8 cellular contexts compared by ENCODE assay signal in genomic region chr7:134724606-134725005, GRCh38. TPM values are rescaled to one million over a fixed set of nuclear protein-coding genes. Genes with fewer than 3 reads are reported as not detected.
DNase-seq lines count a peak whose midpoint lies in the region; ATAC-seq and TF ChIP-seq lines count a peak whose summit lies in the region.

No MANE protein-coding gene starts in this region.

- H3K4ac ChIP-seq in mesendoderm (ENCODE audit: low read depth, low read length): no peak overlapping the region

- no peak overlapping the region for H2BK15ac ChIP-seq in mesendoderm (replicated peaks; ENCODE audit: low read depth)

- no peak overlapping the region for H2BK5ac ChIP-seq in mesendoderm (ENCODE audit: low read length)

- H3K4me2 ChIP-seq in mesendoderm (ENCODE audit: low read length): no peak overlapping the region

- H3K79me2 ChIP-seq in mesendoderm (ENCODE audit: control insufficient read depth, insufficient read depth, low read length): no peaks in the 10 kb centered on the region

- no peak overlapping the region for H2BK120ac ChIP-seq in mesendoderm (ENCODE audit: low read depth, low read length)

- peak; percentile 65 for TF ChIP-seq CTCF in astrocyte of the cerebellum (IDR thresholded peaks at IDR 0.05; ENCODE audit: low read depth, low read length, missing control alignments)

- no peak overlapping the region for H3K4me3 ChIP-seq in astrocyte of the cerebellum (ENCODE audit: low read depth, low read length)
- H3K4me3 ChIP-seq in mesendoderm (ENCODE audit: low read length): no peak overlapping the region

- H3K56ac ChIP-seq in mesendoderm (ENCODE audit: low read length): no peak overlapping the region

- H4K5ac ChIP-seq in mesendoderm (ENCODE audit: low read length): no peak overlapping the region

- H3K36me3 ChIP-seq in mesendoderm (ENCODE audit: control insufficient read depth, insufficient read depth, low read length): no peaks in the 10 kb centered on the region

- no peak overlapping the region for H3K9ac ChIP-seq in mesendoderm (ENCODE audit: low read length)

- H3K4me1 ChIP-seq in mesendoderm (ENCODE audit: control insufficient read depth, low read depth, low read length): no peaks in the 10 kb centered on the region

- no peaks in the 10 kb centered on the region for H3K79me1 ChIP-seq in mesendoderm (ENCODE audit: low read length)

- no peak overlapping the region for H3K27ac ChIP-seq in mesendoderm (ENCODE audit: low read depth, low read length)

- H3K27me3 ChIP-seq in mesendoderm (ENCODE audit: insufficient read depth, low read length, poor library complexity): no peaks in the 10 kb centered on the region

- no peak overlapping the region for H4K8ac ChIP-seq in mesendoderm (ENCODE audit: low read depth, low read length)

- H3K18ac ChIP-seq in mesendoderm (ENCODE audit: low read length): no peak overlapping the region

- peak; percentile 68 for DNase-seq in EL
- DNase-seq in HT-29 (ENCODE audit: low spot score): peak; percentile 55
- DNase-seq in astrocyte of the cerebellum (ENCODE audit: low read depth): no peak
- DNase-seq in mesendoderm: peak; percentile 85
- DNase-seq in NCI-H2081 (lab: John Stamatoyannopoulos, UW): no peak
- no peak for DNase-seq in NCI-H1048 (lab: John Stamatoyannopoulos, UW)

- no peak overlapping the region for H3K23ac ChIP-seq in mesendoderm (ENCODE audit: low read length)

- ATAC-seq in GM21390 (IDR thresholded peaks at IDR 0.05; ENCODE audit: unreplicated experiment): no peak
- ATAC-seq in GM21447 (IDR thresholded peaks at IDR 0.05; ENCODE audit: unreplicated experiment): no peak

- in situ Hi-C loops in astrocyte of the cerebellum (cut with HindIII; ENCODE audit: low sequenced_read_pairs): no loop called here

- no peak overlapping the region for H2AK5ac ChIP-seq in mesendoderm (ENCODE audit: low read length)

- no CpG with 5 or more reads among the region's 2 CpGs for WGBS in mesendoderm (ENCODE audit: extremely low coverage, insufficient coverage, low lambda C conversion rate)

RNA-seq across cellular contexts. Expression of gene CALD1, which starts 54.8 kb away (rescaled TPM):
- 0.10 TPM in 1 of 2 replicates, not detected in the other for total RNA-seq in HT-29 (2014; rRNA removed; shearing (Covaris generic))
- polyA plus RNA-seq in mesendoderm (2013, experiment 1 of 2): 379 TPM
- 417 TPM for polyA plus RNA-seq in mesendoderm (2013, experiment 2 of 2)

Comparison
In these comparisons a context has a peak if more than half of its experiments do, and no peak if none do; other contexts are left out.
1. DNase-seq: peak in EL (single experiment), HT-29 (single experiment) and mesendoderm (single experiment); none in astrocyte of the cerebellum (single experiment), NCI-H2081 (0 of 2) and NCI-H1048 (single experiment).